Comparison of ENCODE assay signal across 8 cellular contexts in the genomic region with DNA sequence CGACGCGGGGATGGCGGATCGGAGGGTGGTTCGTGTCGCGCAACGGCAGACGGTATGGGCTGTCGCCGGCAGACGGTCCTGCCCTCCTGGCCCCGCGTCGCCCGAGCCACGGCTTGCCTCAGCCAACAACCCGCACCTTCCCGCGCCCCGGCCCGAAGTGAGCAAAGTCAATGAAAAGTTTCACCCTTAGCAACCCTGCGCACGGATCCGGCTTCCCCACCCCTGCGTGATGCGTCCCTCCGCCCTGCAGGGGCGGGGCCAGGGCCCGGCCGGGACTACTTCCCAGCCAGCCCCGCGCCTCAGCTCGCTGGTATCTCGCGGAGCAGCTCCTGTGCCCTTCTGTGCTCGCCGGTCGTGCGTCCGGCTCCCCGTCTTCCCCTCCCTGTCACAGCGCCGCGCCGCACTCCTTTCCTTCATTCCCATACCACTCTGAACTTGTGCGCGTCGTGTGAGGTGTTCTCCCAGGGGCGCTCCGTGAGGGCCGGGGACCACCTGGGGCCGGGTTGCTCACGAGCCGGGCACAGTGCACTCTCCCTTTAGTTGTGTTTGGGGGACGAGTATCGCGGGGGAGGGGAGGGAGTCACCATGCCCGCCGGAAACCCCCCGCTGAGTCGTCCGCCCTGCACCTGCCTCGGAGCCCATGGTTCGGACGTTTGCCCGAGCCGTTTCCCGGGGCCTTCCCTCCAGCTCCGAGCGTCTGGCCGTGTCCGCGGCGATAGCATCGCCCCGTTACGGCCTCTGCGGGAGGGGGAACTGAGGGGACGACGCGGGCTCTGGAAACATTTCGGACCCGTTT. TPM values are rescaled to one million over a fixed set of nuclear protein-coding genes. Genes with fewer than 3 reads are reported as not detected.
DNase-seq lines count a peak whose midpoint lies in the region; ATAC-seq and TF ChIP-seq lines count a peak whose summit lies in the region.

A gene with protein sequence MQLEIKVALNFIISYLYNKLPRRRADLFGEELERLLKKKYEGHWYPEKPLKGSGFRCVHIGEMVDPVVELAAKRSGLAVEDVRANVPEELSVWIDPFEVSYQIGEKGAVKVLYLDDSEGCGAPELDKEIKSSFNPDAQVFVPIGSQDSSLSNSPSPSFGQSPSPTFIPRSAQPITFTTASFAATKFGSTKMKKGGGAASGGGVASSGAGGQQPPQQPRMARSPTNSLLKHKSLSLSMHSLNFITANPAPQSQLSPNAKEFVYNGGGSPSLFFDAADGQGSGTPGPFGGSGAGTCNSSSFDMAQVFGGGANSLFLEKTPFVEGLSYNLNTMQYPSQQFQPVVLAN (minus strand): TSS at position 163 of the 796 bp plus-strand sequence. CDS start 9,456 bp downstream, outside the sequence.

- H3K27me3 Mint-ChIP-seq in CD4-positive, CD25-positive, alpha-beta regulatory T cell: peaks cover 10% of the 10 kb centered on the region
- peaks cover 1% of the 10 kb centered on the region for H3K27me3 Mint-ChIP-seq in IgD-negative memory B cell

- H3K9me2 ChIP-seq in PC-3 (replicated peaks; ENCODE audit: low read length): no peaks in the 10 kb centered on the region

- peak; percentile 88 to 97 (median 93) for DNase-seq in CD4-positive, CD25-positive, alpha-beta regulatory T cell
- DNase-seq in PC-3 (peak; percentile 87), activated T-cell treated with anti-CD3 and anti-CD28 coated beads for 4 hours (peak; percentile 91), epithelial cell of esophagus (ENCODE audit: low read depth) (peak; percentile 97), mucosa of descending colon (peak; percentile 96 to 98 (median 98))
- DNase-seq in stimulated activated CD8-positive, alpha-beta memory T cell treated with anti-CD3 and anti-CD28 coated beads, Interleukin-4, amount 100 ng/mL, for 1 hour (ENCODE audit: low read depth in 2 of 2, low spot score in 1 of 2): peak; percentile 80 to 90

- peak; percentile 57 to 67 for ATAC-seq in CD4-positive, CD25-positive, alpha-beta regulatory T cell (ENCODE audit: low read depth in 2 of 2)
- ATAC-seq in GM21367 (IDR thresholded peaks at IDR 0.05; ENCODE audit: unreplicated experiment) (peak; percentile 27), PC-3 (peak; percentile 39), mucosa of descending colon (peak; percentile 82)

- CTCF ChIA-PET in PC-3 (lab: Charles Lee): interaction anchor here (0.6 kb wide), 1 partner anchor 156 kb away, joined by 3 read pairs; no protein-coding TSS in a partner anchor

- H3K4me1 Mint-ChIP-seq in CD4-positive, CD25-positive, alpha-beta regulatory T cell: peaks cover 8 to 32% (median 17%) of the 10 kb centered on the region in 4 donors
- H3K4me1 Mint-ChIP-seq in IgD-negative memory B cell: peaks cover 25 to 34% (median 26%) of the 10 kb centered on the region in 3 donors

- peak within 1 kb of the TSS; percentile 92 for H3K4me3 ChIP-seq in CD4-positive, CD25-positive, alpha-beta regulatory T cell (ENCODE audit: low read depth, low read length)
- H3K4me3 ChIP-seq in PC-3 (ENCODE audit: low read length) (peak within 1 kb of the TSS; percentile 82), epithelial cell of esophagus (ENCODE audit: low read length) (peak within 1 kb of the TSS; percentile 98), mucosa of descending colon (peak within 1 kb of the TSS; percentile 98)

- H3K79me2 ChIP-seq in PC-3 (ENCODE audit: low read length): peaks cover 51% of the 10 kb centered on the region

- H3K9ac ChIP-seq in PC-3 (ENCODE audit: low read length): peak within 1 kb of the TSS; percentile 97

- H3K27ac ChIP-seq in CD4-positive, CD25-positive, alpha-beta regulatory T cell (ENCODE audit: insufficient read depth, low read length, poor library complexity, severe bottlenecking): peak within 1 kb of the TSS; percentile 95
- peak within 1 kb of the TSS; percentile 92 for H3K27ac ChIP-seq in PC-3 (ENCODE audit: low read length)

- BruUV-seq in PC-3 (replicated peaks; lab: Mats Ljungman, UMichigan): TSS peak; percentile 80

- TF ChIP-seq CTCF in PC-3 (conservative IDR thresholded peaks at IDR 0.05; ENCODE audit: low read depth, low read length) (no peak), epithelial cell of esophagus (IDR thresholded peaks at IDR 0.05; ENCODE audit: insufficient read depth, low read depth, low read length, missing control alignments) (no peak), mucosa of descending colon (IDR thresholded peaks at IDR 0.05) (no peak)

- peak within 1 kb of the TSS; percentile 95 to 98 (median 97) for H3K27ac Mint-ChIP-seq in CD4-positive, CD25-positive, alpha-beta regulatory T cell
- H3K27ac Mint-ChIP-seq in IgD-negative memory B cell: peak within 1 kb of the TSS; percentile 91 to 99 (median 99)

- H3K4me2 ChIP-seq in PC-3 (ENCODE audit: low read length): peak within 1 kb of the TSS; percentile 77

- intact Hi-C loops in PC-3 (cut with micrococcal nuclease) (no loop called here), mucosa of descending colon (cut with DNase I, micrococcal nuclease) (no loop called here)

- H3K4me1 ChIP-seq in CD4-positive, CD25-positive, alpha-beta regulatory T cell (ENCODE audit: control insufficient read depth, insufficient read depth, low read length, poor library complexity, severe bottlenecking): peaks cover 28% of the 10 kb centered on the region
- peaks cover 4% of the 10 kb centered on the region; the same call in 1 of the 2 replicates for H3K4me1 ChIP-seq in PC-3 (ENCODE audit: insufficient read depth, low read length)
- peaks cover 19% of the 10 kb centered on the region for H3K4me1 ChIP-seq in mucosa of descending colon (ENCODE audit: low read depth)

- peaks cover 0 to 2% (median 0%) of the 10 kb centered on the region in 7 donors for H3K9me3 Mint-ChIP-seq in CD4-positive, CD25-positive, alpha-beta regulatory T cell
- peaks cover 0 to 2% (median 0%) of the 10 kb centered on the region in 3 donors for H3K9me3 Mint-ChIP-seq in IgD-negative memory B cell

- H3K36me3 ChIP-seq in CD4-positive, CD25-positive, alpha-beta regulatory T cell (ENCODE audit: control insufficient read depth, insufficient read depth, low read length): no peaks in the 10 kb centered on the region
- H3K36me3 ChIP-seq in PC-3 (ENCODE audit: low read depth, low read length) (peaks cover 4% of the 10 kb centered on the region; the same call in 1 of the 2 replicates), mucosa of descending colon (ENCODE audit: low read depth) (no peaks in the 10 kb centered on the region)

- H4K20me1 ChIP-seq in PC-3 (ENCODE audit: low read length): peaks cover 17% of the 10 kb centered on the region

- no peaks in the 10 kb centered on the region for H3K9me3 ChIP-seq in CD4-positive, CD25-positive, alpha-beta regulatory T cell (ENCODE audit: control insufficient read depth in 2 of 2, low read length in 2 of 2)
- H3K9me3 ChIP-seq in PC-3 (ENCODE audit: low read length) (no peaks in the 10 kb centered on the region), mucosa of descending colon (no peaks in the 10 kb centered on the region)

- H3F3A ChIP-seq in PC-3 (ENCODE audit: low read length, unreplicated experiment): no peaks in the 10 kb centered on the region

- peak within 1 kb of the TSS; percentile 84 for H2AFZ ChIP-seq in PC-3 (ENCODE audit: low read length)

- POLR2A ChIA-PET in PC-3 (lab: Charles Lee; ENCODE audit: unreplicated experiment): interaction anchor here (0.5 to 1.3 kb wide), 5 partner anchors 21 to 488 kb away, joined by 3 to 12 read pairs (median 6); a partner anchor contains a TSS

- H3K36me3 Mint-ChIP-seq in CD4-positive, CD25-positive, alpha-beta regulatory T cell: no peaks in the 10 kb centered on the region
- H3K36me3 Mint-ChIP-seq in IgD-negative memory B cell: peaks cover 5% of the 10 kb centered on the region

- H3K27me3 ChIP-seq in CD4-positive, CD25-positive, alpha-beta regulatory T cell (ENCODE audit: control insufficient read depth, insufficient read depth, low read length): no peaks in the 10 kb centered on the region
- H3K27me3 ChIP-seq in PC-3 (ENCODE audit: low read length): no peaks in the 10 kb centered on the region

- peak within 1 kb of the TSS; percentile 90 to 98 (median 96) for H3K4me3 Mint-ChIP-seq in CD4-positive, CD25-positive, alpha-beta regulatory T cell
- peak within 1 kb of the TSS; percentile 80 to 97 (median 95) for H3K4me3 Mint-ChIP-seq in IgD-negative memory B cell

RNA-seq across cellular contexts. Expression of the gene that starts here (rescaled TPM):
- total RNA-seq in CD4-positive, CD25-positive, alpha-beta regulatory T cell: 32.0 TPM
- 10 to 100 TPM; 16.3 to 18.0 (median 17.6) TPM for polyA plus RNA-seq in CD4-positive, CD25-positive, alpha-beta regulatory T cell
- 52.2 TPM for polyA plus RNA-seq in IgD-negative memory B cell
- total RNA-seq in PC-3 (2014; rRNA removed): 12.8 and 13.5 TPM in 2 replicates
- 10 to 100 TPM; 47.3 to 71.8 (median 53.9) TPM for total RNA-seq in mucosa of descending colon

Comparison
In these comparisons a context has a peak if more than half of its experiments do, and no peak if none do; other contexts are left out.
1. Peak in every context shown above with its lines: DNase-seq, ATAC-seq, H3K4me3 ChIP-seq and H3K27ac ChIP-seq.
2. ATAC-seq: peak in every context shown above with its lines; median percentile 82 in mucosa of descending colon; 62 in CD4-positive, CD25-positive, alpha-beta regulatory T cell; 39 in PC-3; 27 in GM21367.